In genomic region chr9:17611342-17611741, GRCh38 we compare ENCODE assay signal across 4 cellular contexts.
"Had no signal": no experiment of that assay in that cellular context is flagged by ENCODE, and none has a peak within 500 bp of the region (broad histone marks: within the 10 kb centered on the region; RNA-seq: fewer than 3 reads in every experiment).

No MANE protein-coding gene starts in this region.

- DNase-seq: H9, HCEC 1CT, IMR-90 had no signal

- H3K4me3 ChIP-seq: GM23338 had no signal

- ATAC-seq: GM23338 had no signal
